ENCODE assay signal across 11 cellular contexts in genomic region chr9:107174441-107174840, GRCh38.
DNase-seq lines count a peak whose midpoint lies in the region; ATAC-seq and TF ChIP-seq lines count a peak whose summit lies in the region.
"Had no signal": no experiment of that assay in that cellular context is flagged by ENCODE, and none has a peak within 500 bp of the region (broad histone marks: within the 10 kb centered on the region; RNA-seq: fewer than 3 reads in every experiment).

No MANE protein-coding gene starts in this region.

- no peaks in the 10 kb centered on the region for H4K20me1 ChIP-seq in PC-9 (ENCODE audit: insufficient read depth)
- H4K20me1 ChIP-seq: BLaER1 had no signal

- H2AFZ ChIP-seq in PC-9: no peak overlapping the region

- H3K9me2 ChIP-seq in PC-9 (ENCODE audit: insufficient read depth): no peaks in the 10 kb centered on the region; the same call in 1 of the 2 replicates

- peaks cover 24% of the 10 kb centered on the region for H3K4me1 Mint-ChIP-seq in stimulated activated naive CD8-positive, alpha-beta T cell treated with anti-CD3 and anti-CD28 coated beads, Interleukin-15, Interleukin-2, amounts not matched to agents 100 ng/mL and 50 ng/mL, for 24 hours (ENCODE audit: low read depth)

- no peak overlapping the region for H3K4me3 Mint-ChIP-seq in stimulated activated naive CD8-positive, alpha-beta T cell treated with anti-CD3 and anti-CD28 coated beads, Interleukin-15, Interleukin-2, amounts not matched to agents 100 ng/mL and 50 ng/mL, for 24 hours
- H3K4me3 Mint-ChIP-seq: HFFc6, nephron had no signal

- no TSS peak for BruUV-seq in PC-9 (replicated peaks; lab: Mats Ljungman, UMichigan)

- no peak for TF ChIP-seq POLR2A in testis (IDR thresholded peaks at IDR 0.05)

- POLR2A ChIA-PET in PC-9 (lab: Charles Lee; ENCODE audit: unreplicated experiment): no interaction called here

- H3K4me1 ChIP-seq in testis (no peaks in the 10 kb centered on the region), PC-9 (replicated peaks; ENCODE audit: insufficient read depth) (no peaks in the 10 kb centered on the region; the same call in 1 of the 2 replicates)

- H3K27ac Mint-ChIP-seq in stimulated activated naive CD8-positive, alpha-beta T cell treated with anti-CD3 and anti-CD28 coated beads, Interleukin-15, Interleukin-2, amounts not matched to agents 100 ng/mL and 50 ng/mL, for 24 hours: peak overlapping the region; percentile 36
- H3K27ac Mint-ChIP-seq: HFFc6, nephron had no signal

- no peak for TF ChIP-seq CTCF in fibroblast of mammary gland (conservative IDR thresholded peaks at IDR 0.05; ENCODE audit: control insufficient read depth, insufficient read depth, low read depth, low read length)
- no peak for TF ChIP-seq CTCF in testis (IDR thresholded peaks at IDR 0.05)
- no peak for TF ChIP-seq CTCF in PC-9 (conservative IDR thresholded peaks at IDR 0.05)

- peaks cover 5% of the 10 kb centered on the region for H3K27me3 Mint-ChIP-seq in stimulated activated naive CD8-positive, alpha-beta T cell treated with anti-CD3 and anti-CD28 coated beads, Interleukin-15, Interleukin-2, amounts not matched to agents 100 ng/mL and 50 ng/mL, for 24 hours

- H3K36me3 ChIP-seq in testis (ENCODE audit: low read depth, missing control alignments): no peaks in the 10 kb centered on the region
- no peaks in the 10 kb centered on the region for H3K36me3 ChIP-seq in PC-9 (ENCODE audit: low read depth)
- H3K36me3 ChIP-seq: BLaER1 had no signal

- CTCF ChIA-PET in PC-9 (lab: Charles Lee): interaction anchor here (0.6 kb wide), 1 partner anchor 167 kb away, joined by 3 read pairs; no protein-coding TSS in a partner anchor

- no peaks in the 10 kb centered on the region for H3F3A ChIP-seq in PC-9 (ENCODE audit: insufficient read depth, low read depth)

- WGBS in testis, 2 donors: 84 to 93% methylated on average over 6 of the region's 6 CpGs

- H3K27me3 ChIP-seq in testis: no peaks in the 10 kb centered on the region
- H3K27me3 ChIP-seq in PC-9 (ENCODE audit: insufficient read depth, low read depth): no peaks in the 10 kb centered on the region
- H3K27me3 ChIP-seq: BLaER1 had no signal

- no peak overlapping the region for H3K27ac ChIP-seq in testis
- H3K27ac ChIP-seq in PC-9: no peak overlapping the region
- H3K27ac ChIP-seq: BLaER1 had no signal

- no peak for ATAC-seq in Right ventricle myocardium superior (ENCODE audit: poor library complexity)
- peak; percentile 21 for ATAC-seq in HG03442 (IDR thresholded peaks at IDR 0.05; ENCODE audit: unreplicated experiment)

- H3K9me3 ChIP-seq in testis: no peaks in the 10 kb centered on the region
- H3K9me3 ChIP-seq in PC-9 (ENCODE audit: insufficient read depth, low read depth): no peaks in the 10 kb centered on the region
- H3K9me3 ChIP-seq: BLaER1 had no signal

- no peaks in the 10 kb centered on the region for H3K9me3 Mint-ChIP-seq in stimulated activated naive CD8-positive, alpha-beta T cell treated with anti-CD3 and anti-CD28 coated beads, Interleukin-15, Interleukin-2, amounts not matched to agents 100 ng/mL and 50 ng/mL, for 24 hours
- H3K9me3 Mint-ChIP-seq: HFFc6, nephron had no signal

- no peaks in the 10 kb centered on the region for H3K36me3 Mint-ChIP-seq in stimulated activated naive CD8-positive, alpha-beta T cell treated with anti-CD3 and anti-CD28 coated beads, Interleukin-15, Interleukin-2, amounts not matched to agents 100 ng/mL and 50 ng/mL, for 24 hours (ENCODE audit: low read depth)

- no peak overlapping the region for H3K4me3 ChIP-seq in fibroblast of mammary gland (ENCODE audit: control insufficient read depth, low read depth, low read length)
- H3K4me3 ChIP-seq in testis: no peak overlapping the region
- H3K4me3 ChIP-seq in PC-9: no peak overlapping the region
- H3K4me3 ChIP-seq: BLaER1 had no signal

- no peaks in the 10 kb centered on the region for H3K79me2 ChIP-seq in PC-9 (ENCODE audit: low read depth)

- peak; percentile 33 for DNase-seq in Right ventricle myocardium superior
- DNase-seq in cardiac septum (ENCODE audit: low spot score): no peak
- DNase-seq in fibroblast of mammary gland (ENCODE audit: low read depth): peak; percentile 26
- no peak for DNase-seq in medulla oblongata (ENCODE audit: extremely low spot score)
- DNase-seq in testis: no peak
- DNase-seq in PC-9: no peak
- DNase-seq: HFFc6 had no signal

- intact Hi-C loops in Right ventricle myocardium superior (cut with DNase I): no loop called here
- intact Hi-C loops in cardiac septum (cut with DNase I): loop anchor here (10.0 kb wide), 1 partner anchor 1270 kb away; no protein-coding TSS in a partner anchor
- intact Hi-C loops in testis (cut with DNase I; ENCODE audit: low total_unique reads): no loop called here
- intact Hi-C loops in PC-9 (cut with micrococcal nuclease; ENCODE audit: unreplicated experiment): loop anchor here (5.0 kb wide), 2 partner anchors 108 to 123 kb away; partner anchors contain the start of gene RAD23B

- no peak overlapping the region for H3K4me2 ChIP-seq in PC-9
- H3K4me2 ChIP-seq: BLaER1 had no signal

Comparison
In these comparisons a context has a peak if more than half of its experiments do, and no peak if none do; other contexts are left out.
1. DNase-seq: peak in Right ventricle myocardium superior (single experiment) and fibroblast of mammary gland (single experiment); none in cardiac septum (single experiment), medulla oblongata (single experiment), testis (single experiment) and PC-9 (0 of 2).
2. intact Hi-C loops: an anchor here in cardiac septum (10.0 kb wide) and PC-9 (5.0 kb wide); none called in Right ventricle myocardium superior and testis.